In genomic region chr22:23183107-23183698, GRCh38 we compare ENCODE assay signal across 1 cellular context.
A peak's percentile ranks its signal among the peaks of the same experiment; 100 is the strongest.
TF ChIP-seq lines count a peak whose summit lies in the region.

No MANE protein-coding gene starts in this region.

TF ChIP-seq in K562, 482 proteins besides CTCF, POLR2A, EP300 and RAD21:
- TF ChIP-seq, protein P1, sequence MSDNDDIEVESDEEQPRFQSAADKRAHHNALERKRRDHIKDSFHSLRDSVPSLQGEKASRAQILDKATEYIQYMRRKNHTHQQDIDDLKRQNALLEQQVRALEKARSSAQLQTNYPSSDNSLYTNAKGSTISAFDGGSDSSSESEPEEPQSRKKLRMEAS (CRISPR knock-in tag; IDR thresholded peaks at IDR 0.05) = no peak
- no peak for TF ChIP-seq ZSCAN32 (CRISPR knock-in tag; IDR thresholded peaks at IDR 0.05)
- TF ChIP-seq, protein P2, sequence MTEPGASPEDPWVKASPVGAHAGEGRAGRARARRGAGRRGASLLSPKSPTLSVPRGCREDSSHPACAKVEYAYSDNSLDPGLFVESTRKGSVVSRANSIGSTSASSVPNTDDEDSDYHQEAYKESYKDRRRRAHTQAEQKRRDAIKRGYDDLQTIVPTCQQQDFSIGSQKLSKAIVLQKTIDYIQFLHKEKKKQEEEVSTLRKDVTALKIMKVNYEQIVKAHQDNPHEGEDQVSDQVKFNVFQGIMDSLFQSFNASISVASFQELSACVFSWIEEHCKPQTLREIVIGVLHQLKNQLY (CRISPR knock-in tag; conservative IDR thresholded peaks at IDR 0.05) = peak in 1 of 2 experiments; percentile 79; a peak in 2 of 4 replicates
- TF ChIP-seq E2F1 (CRISPR knock-in tag; IDR thresholded peaks at IDR 0.05) = peak; percentile 11; the same call in 1 of the 2 replicates
- no peak for TF ChIP-seq ZBTB5 (IDR thresholded peaks at IDR 0.05)
